Comparison of ENCODE assay signal across 30 cellular contexts in genomic region chr15:66147440-66147839, GRCh38.
"Had no signal": no experiment of that assay in that cellular context is flagged by ENCODE, and none has a peak within 500 bp of the region (broad histone marks: within the 10 kb centered on the region; RNA-seq: fewer than 3 reads in every experiment).

No MANE protein-coding gene starts in this region.

- H3K9me3 ChIP-seq: adrenal gland, SJCRH30 had no signal

- H3K27me3 ChIP-seq: adrenal gland, SJCRH30 had no signal

- DNase-seq: activated B cell treated with CpG ODN at 0.5 μM for 24 hours; activated CD4-positive, alpha-beta memory T cell treated with anti-CD3 and anti-CD28 coated beads for 36 hours; activated CD4-positive, alpha-beta T cell treated with anti-CD3 and anti-CD28 coated beads for 4 hours; activated CD4-positive, alpha-beta T cell treated with anti-CD3 and anti-CD28 coated beads, Interleukin-2, amount 50 U/mL, for 1 hour; activated CD4-positive, CD25-positive, alpha-beta regulatory T cell treated with anti-CD3 and anti-CD28 coated beads, Interleukin-2, amount 50 U/mL, for 72 hours; activated CD8-positive, alpha-beta memory T cell treated with anti-CD3 and anti-CD28 coated beads, Interleukin-2, amount 50 U/mL, for 4 hours; activated gamma-delta T cell treated with Interleukin-2 at 50 U/mL for 16 hours; activated naive CD4-positive, alpha-beta T cell treated with anti-CD3 and anti-CD28 coated beads for 36 hours; activated T-cell treated with anti-CD3 and anti-CD28 coated beads for 4 hours; activated T-cell treated with anti-CD3 and anti-CD28 coated beads, Interleukin-2, amount 50 U/mL, for 4 hours; adrenal gland; caudate nucleus; cerebellar nuclear complex; NCI-H1436 treated with DMSO at 0.1 percent for 48 hours; NCI-H1694 treated with DMSO at 0.1 percent for 48 hours; NCI-H2029; NCI-H2171 treated with DMSO at 0.1 percent for 48 hours; NCI-H2227 treated with DMSO at 0.1 percent for 48 hours; NCI-H446; NCI-H510A treated with DMSO at 0.1 percent for 48 hours; NCI-H526 treated with DMSO at 0.1 percent for 48 hours; NCI-H82; NK-92 treated with Interleukin-12 subunit alpha and Interleukin-12 subunit beta, amount 100 ng/mL, for 24 hours; OCI-M1; SHP77; SJCRH30; T1000 had no signal

- H3K36me3 ChIP-seq: adrenal gland, SJCRH30 had no signal

- H3K27ac ChIP-seq: adrenal gland, SJCRH30, SK-N-MC, VCaP had no signal

- H3K4me1 ChIP-seq: adrenal gland had no signal

- H3K4me3 ChIP-seq: adrenal gland, K562, SJCRH30, SK-N-MC had no signal
